ENCODE assay signal across 19 cellular contexts in the genomic region with DNA sequence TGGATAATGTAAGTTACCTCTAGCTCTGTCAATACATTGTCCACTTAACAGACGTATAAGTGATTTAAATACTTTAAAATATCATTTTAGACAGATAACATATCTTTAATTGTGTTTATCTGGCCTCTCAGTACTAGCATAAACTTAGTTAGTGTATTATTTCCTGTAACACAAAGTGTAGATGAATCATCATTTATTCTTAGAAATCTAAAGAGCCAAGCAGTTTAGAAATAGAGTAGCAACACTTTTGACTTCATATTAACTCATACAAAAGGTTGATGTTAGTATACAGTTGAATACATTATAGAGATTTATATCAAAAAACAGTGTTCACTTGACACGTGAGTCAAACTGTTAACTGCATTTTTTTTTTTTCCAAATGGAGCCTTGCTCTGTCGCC.
"Had no signal": no experiment of that assay in that cellular context is flagged by ENCODE, and none has a peak within 500 bp of the region (broad histone marks: within the 10 kb centered on the region; RNA-seq: fewer than 3 reads in every experiment).

No MANE protein-coding gene starts in this region.

- H3K4me1 ChIP-seq: colonic mucosa, foreskin keratinocyte, SJCRH30 had no signal

- H3K27ac ChIP-seq: adrenal gland, cardiac muscle cell, colonic mucosa, foreskin keratinocyte, SJCRH30 had no signal

- H3K27me3 ChIP-seq: adrenal gland, cardiac muscle cell, colonic mucosa, foreskin keratinocyte, heart left ventricle, SJCRH30 had no signal

- H3K4me3 Mint-ChIP-seq: activated B cell treated with CpG ODN at 0.5 μM for 24 hours; activated naive CD4-positive, alpha-beta T cell treated with anti-CD3 and anti-CD28 coated beads, Interleukin-2, amount 10 ng/mL, durations not matched to agents 7 days and 5 days; activated T-helper 17 cell treated with anti-CD3 and anti-CD28 coated beads, Interleukin-2, amount 50 U/mL, for 72 hours; naive thymus-derived CD4-positive, alpha-beta T cell; T-helper 17 cell had no signal

- H3K4me1 Mint-ChIP-seq: activated B cell treated with CpG ODN at 0.5 μM for 24 hours; activated T-helper 17 cell treated with anti-CD3 and anti-CD28 coated beads, Interleukin-2, amount 50 U/mL, for 72 hours; T-helper 17 cell had no signal

- ATAC-seq: activated T-helper 17 cell treated with anti-CD3 and anti-CD28 coated beads, Interleukin-2, amount 50 U/mL, for 72 hours; foreskin keratinocyte; naive thymus-derived CD4-positive, alpha-beta T cell; T-helper 17 cell had no signal

- DNase-seq: activated B cell treated with CpG ODN at 0.5 μM for 24 hours; activated CD4-positive, alpha-beta T cell treated with anti-CD3 and anti-CD28 coated beads, Interleukin-2, amount 50 U/mL, for 1 hour; activated CD8-positive, alpha-beta memory T cell treated with anti-CD3 and anti-CD28 coated beads, Interleukin-2, amount 50 U/mL, for 4 hours; activated naive CD4-positive, alpha-beta T cell treated with anti-CD3 and anti-CD28 coated beads, Interleukin-2, amount 10 ng/mL, durations not matched to agents 7 days and 5 days; adrenal gland; colonic mucosa; foreskin keratinocyte; heart left ventricle; mammary epithelial cell; naive thymus-derived CD4-positive, alpha-beta T cell; retina; SJCRH30; small intestine; stimulated activated CD4-positive, alpha-beta T cell treated with anti-CD3 and anti-CD28 coated beads, Interleukin-4, amount 100 ng/mL, for 24 hours; stimulated activated naive CD4-positive, alpha-beta T cell treated with Interleukin-2 at 50 U/mL for 16 hours; T-helper 17 cell; trophoblast cell had no signal

- H3K27ac Mint-ChIP-seq: activated B cell treated with CpG ODN at 0.5 μM for 24 hours; activated naive CD4-positive, alpha-beta T cell treated with anti-CD3 and anti-CD28 coated beads, Interleukin-2, amount 10 ng/mL, durations not matched to agents 7 days and 5 days; T-helper 17 cell had no signal

- H3K27me3 Mint-ChIP-seq: activated B cell treated with CpG ODN at 0.5 μM for 24 hours; activated naive CD4-positive, alpha-beta T cell treated with anti-CD3 and anti-CD28 coated beads, Interleukin-2, amount 10 ng/mL, durations not matched to agents 7 days and 5 days; activated T-helper 17 cell treated with anti-CD3 and anti-CD28 coated beads, Interleukin-2, amount 50 U/mL, for 72 hours; naive thymus-derived CD4-positive, alpha-beta T cell; T-helper 17 cell had no signal

- H3K9me3 Mint-ChIP-seq: activated B cell treated with CpG ODN at 0.5 μM for 24 hours; activated naive CD4-positive, alpha-beta T cell treated with anti-CD3 and anti-CD28 coated beads, Interleukin-2, amount 10 ng/mL, durations not matched to agents 7 days and 5 days; activated T-helper 17 cell treated with anti-CD3 and anti-CD28 coated beads, Interleukin-2, amount 50 U/mL, for 72 hours; naive thymus-derived CD4-positive, alpha-beta T cell had no signal

- H3K9me3 ChIP-seq: adrenal gland, colonic mucosa, heart left ventricle, SJCRH30 had no signal

- H3K4me3 ChIP-seq: adrenal gland, cardiac muscle cell, colonic mucosa, heart left ventricle, SJCRH30 had no signal
